Comparison of ENCODE assay signal across 8 cellular contexts in the genomic region with DNA sequence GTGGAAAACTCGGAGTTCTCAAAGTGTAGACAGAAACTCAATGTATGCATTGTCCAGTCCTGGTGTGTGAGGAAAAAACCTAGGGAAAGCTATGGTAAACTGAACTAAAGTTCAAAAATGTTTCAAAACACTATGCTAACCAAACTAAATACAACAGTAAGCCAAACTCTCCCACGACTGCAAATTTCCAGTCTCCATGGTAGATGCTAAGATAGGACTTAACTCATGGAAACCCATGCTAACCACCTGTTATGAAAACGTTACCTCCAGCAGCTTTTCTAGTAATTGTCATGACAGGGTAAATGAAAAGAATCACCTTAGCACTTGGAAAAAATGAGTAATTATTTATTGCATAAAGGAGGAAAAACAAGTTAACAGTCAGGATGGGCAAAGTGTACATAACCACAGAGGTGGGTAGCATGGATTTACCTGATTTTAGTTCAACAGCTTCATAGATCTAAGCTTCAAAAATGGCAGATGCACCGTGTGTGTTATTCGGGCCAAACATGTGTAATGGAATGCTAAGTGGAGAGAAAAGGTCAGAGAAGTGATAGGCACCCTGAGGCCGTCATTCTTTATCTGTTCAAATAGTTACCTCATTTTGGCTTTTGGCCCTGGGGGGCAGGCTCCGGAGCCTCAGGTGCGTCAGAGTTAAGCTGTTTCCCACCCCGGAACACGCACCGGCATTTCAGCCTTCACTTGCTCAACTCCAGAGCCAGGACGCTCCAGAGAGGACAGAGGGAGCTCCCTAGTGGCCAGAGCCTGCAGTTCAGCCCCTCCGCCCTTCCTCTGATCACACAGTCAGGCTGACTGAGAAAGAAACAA.
DNase-seq lines count a peak whose midpoint lies in the region; ATAC-seq, FAIRE-seq and TF ChIP-seq lines count a peak whose summit lies in the region.

No MANE protein-coding gene starts in this region.

- H3K4me2 ChIP-seq in GM23338 (no peak overlapping the region), Karpas-422 (ENCODE audit: low read depth, low read length, poor library complexity, severe bottlenecking) (peak overlapping the region; percentile 61), osteoblast (ENCODE audit: insufficient read depth, low read length) (peak overlapping the region; percentile 89)

- peak; percentile 100 for ATAC-seq in GM23338

- H3K36me3 ChIP-seq in GM23338 (ENCODE audit: insufficient read depth): no peaks in the 10 kb centered on the region; the same call in 1 of the 2 replicates
- H3K36me3 ChIP-seq in Karpas-422 (ENCODE audit: insufficient read depth, low read length): no peaks in the 10 kb centered on the region
- H3K36me3 ChIP-seq in osteoblast (ENCODE audit: insufficient read depth, low read length): no peaks in the 10 kb centered on the region
- no peaks in the 10 kb centered on the region for H3K36me3 ChIP-seq in testis (ENCODE audit: low read depth, missing control alignments)

- 17 to 24% methylated on average over 13 of the region's 13 CpGs for WGBS in testis, 2 donors

- H4K20me1 ChIP-seq in GM23338 (replicated peaks; ENCODE audit: insufficient read depth) (no peaks in the 10 kb centered on the region), Karpas-422 (ENCODE audit: insufficient read depth, low read depth, low read length) (no peaks in the 10 kb centered on the region), osteoblast (ENCODE audit: insufficient read depth, low read length) (no peaks in the 10 kb centered on the region)

- no peak for FAIRE-seq in frontal cortex (lab: Jason Lieb, UNC)

- TF ChIP-seq POLR2A in testis (IDR thresholded peaks at IDR 0.05): no peak

- no peaks in the 10 kb centered on the region for H3K9me3 Mint-ChIP-seq in GM23338

- H3K9me3 ChIP-seq in Karpas-422 (ENCODE audit: low read length) (no peaks in the 10 kb centered on the region), osteoblast (ENCODE audit: low read depth, low read length) (no peaks in the 10 kb centered on the region), testis (no peaks in the 10 kb centered on the region)

- 0 out of 3 replicates have a peak overlapping the region, but pooled peaks have one; percentile 7 for H3K4me3 Mint-ChIP-seq in GM23338

- peak overlapping the region; percentile 45 for H3K9ac ChIP-seq in Karpas-422 (ENCODE audit: low read length)

- H3K27me3 ChIP-seq in GM23338 (ENCODE audit: insufficient read depth): no peaks in the 10 kb centered on the region
- no peaks in the 10 kb centered on the region for H3K27me3 ChIP-seq in Karpas-422 (ENCODE audit: low read length)
- H3K27me3 ChIP-seq in osteoblast (ENCODE audit: insufficient read depth, low read length): no peaks in the 10 kb centered on the region
- H3K27me3 ChIP-seq in testis: no peaks in the 10 kb centered on the region

- TF ChIP-seq CTCF in GM23338 (conservative IDR thresholded peaks at IDR 0.05; ENCODE audit: low read depth in 2 of 2) (peak; percentile 94 to 99), osteoblast (IDR thresholded peaks at IDR 0.05; ENCODE audit: extremely low read depth, low read depth, low read length) (peak; percentile 98), testis (IDR thresholded peaks at IDR 0.05) (peak; percentile 53 to 75 (median 58))

- H3K27me3 Mint-ChIP-seq in GM23338 (ENCODE audit: insufficient read depth, low read depth, poor library complexity): no peaks in the 10 kb centered on the region

- H3K9me2 ChIP-seq in GM23338 (ENCODE audit: insufficient read depth) (no peaks in the 10 kb centered on the region), Karpas-422 (replicated peaks; ENCODE audit: insufficient read depth, low read length) (no peaks in the 10 kb centered on the region)

- H3K27ac ChIP-seq in GM23338 (ENCODE audit: low read depth) (no peak overlapping the region), Karpas-422 (ENCODE audit: low read length) (no peak overlapping the region), osteoblast (ENCODE audit: low read depth, low read length) (no peak overlapping the region), testis (no peak overlapping the region)

- intact Hi-C loops in testis (cut with DNase I; ENCODE audit: low total_unique reads): no loop called here

- H3F3A ChIP-seq in GM23338 (replicated peaks; ENCODE audit: low read depth): no peaks in the 10 kb centered on the region

- H2AFZ ChIP-seq in GM23338 (no peak overlapping the region), Karpas-422 (ENCODE audit: low read length) (peak overlapping the region; percentile 73), osteoblast (ENCODE audit: low read length) (peak overlapping the region; percentile 87)

- H3K4me3 ChIP-seq in GM23338 (no peak overlapping the region), Karpas-422 (ENCODE audit: low read length) (peak overlapping the region; percentile 52; the same call in 1 of the 2 replicates), osteoblast (ENCODE audit: insufficient read depth, low read length) (peak overlapping the region; percentile 66), testis (peak overlapping the region; percentile 8 to 10)

- no peak overlapping the region for H3K27ac Mint-ChIP-seq in GM23338

- DNase-seq in ELF-1 (ENCODE audit: low read depth, low spot score) (peak; percentile 96), GM23338 (ENCODE audit: low spot score) (peak; percentile 97), Karpas-422 (peak; percentile 93), SIG-M5 (lab: John Stamatoyannopoulos, UW) (peak; percentile 20), activated gamma-delta T cell (lab: John Stamatoyannopoulos, UW) (peak; percentile 9), frontal cortex (ENCODE audit: low spot score in 2 of 2) (peak; percentile 22 to 62), osteoblast (ENCODE audit: insufficient read length, low spot score, missing footprints) (peak; percentile 93), testis (peak; percentile 91)

- H3K79me2 ChIP-seq in GM23338 (replicated peaks; ENCODE audit: insufficient read depth) (no peaks in the 10 kb centered on the region), Karpas-422 (ENCODE audit: low read length) (no peaks in the 10 kb centered on the region), osteoblast (ENCODE audit: insufficient read depth, low read length) (no peaks in the 10 kb centered on the region)

- H3K4me1 ChIP-seq in GM23338 (ENCODE audit: insufficient read depth): peaks cover 4% of the 10 kb centered on the region; the same call in 1 of the 2 replicates
- H3K4me1 ChIP-seq in Karpas-422 (ENCODE audit: low read length): peaks cover 12% of the 10 kb centered on the region
- H3K4me1 ChIP-seq in osteoblast (ENCODE audit: insufficient read depth, low read length): peaks cover 7% of the 10 kb centered on the region
- no peaks in the 10 kb centered on the region for H3K4me1 ChIP-seq in testis

- H3K36me3 Mint-ChIP-seq in GM23338 (ENCODE audit: low read depth): no peaks in the 10 kb centered on the region

- peaks cover 10% of the 10 kb centered on the region for H3K4me1 Mint-ChIP-seq in GM23338

TF ChIP-seq in GM23338, 12 proteins besides CTCF, POLR2A, EP300 and RAD21:
- TF ChIP-seq ZNF331 (CRISPR knock-in tag; IDR thresholded peaks at IDR 0.05; ENCODE audit: low read depth): no peak
- TF ChIP-seq CREB1 (CRISPR knock-in tag; IDR thresholded peaks at IDR 0.05; ENCODE audit: low read depth): peak; percentile 59

Comparison
In these comparisons a context has a peak if more than half of its experiments do, and no peak if none do; other contexts are left out.
1. DNase-seq: peak in every context shown above with its lines; median percentile 97 in GM23338; 96 in ELF-1; 93 in Karpas-422; 93 in osteoblast; 91 in testis; 42 in frontal cortex; 20 in SIG-M5; 9 in activated gamma-delta T cell.